20 cellular contexts compared by ENCODE assay signal in genomic region chr2:136080114-136080513, GRCh38. TPM values are rescaled to one million over a fixed set of nuclear protein-coding genes. Genes with fewer than 3 reads are reported as not detected.
DNase-seq lines count a peak whose midpoint lies in the region; ATAC-seq, FAIRE-seq and TF ChIP-seq lines count a peak whose summit lies in the region.
"Had no signal": no experiment of that assay in that cellular context is flagged by ENCODE, and none has a peak within 500 bp of the region (broad histone marks: within the 10 kb centered on the region; RNA-seq: fewer than 3 reads in every experiment).

No MANE protein-coding gene starts in this region.

- H3K9me3 ChIP-seq in PC-3 (ENCODE audit: low read length) = no peaks in the 10 kb centered on the region
- H3K9me3 ChIP-seq: BLaER1, Caco-2 had no signal

- H3K9ac ChIP-seq in PC-3 (ENCODE audit: low read length) = no peak overlapping the region
- H3K9ac ChIP-seq: BLaER1 had no signal

- H3K4me1 ChIP-seq in PC-3 (ENCODE audit: insufficient read depth, low read length) = peaks cover 2% of the 10 kb centered on the region
- H3K4me1 ChIP-seq: BLaER1, Caco-2 had no signal

- no peaks in the 10 kb centered on the region for H4K20me1 ChIP-seq in PC-3 (ENCODE audit: low read length)
- H4K20me1 ChIP-seq: BLaER1 had no signal

- no peaks in the 10 kb centered on the region for H3K36me3 ChIP-seq in PC-3 (ENCODE audit: low read depth, low read length)
- H3K36me3 ChIP-seq: BLaER1 had no signal

- POLR2A ChIA-PET in PC-3 (lab: Charles Lee; ENCODE audit: unreplicated experiment) = no interaction called here

- no peak overlapping the region for H3K27ac ChIP-seq in PC-3 (ENCODE audit: low read length)
- H3K27ac ChIP-seq: 22Rv1, BLaER1, C4-2B had no signal

- CTCF ChIA-PET in PC-3 (lab: Charles Lee) = no interaction called here

- DNase-seq in NK-92 treated with Interleukin-12 subunit alpha and Interleukin-12 subunit beta, amount 100 ng/mL, for 24 hours (lab: John Stamatoyannopoulos, UW) = peak; percentile 4
- DNase-seq in NK-92 (lab: John Stamatoyannopoulos, UW; ENCODE audit: unreplicated experiment) = no peak
- DNase-seq in PC-3 = peak; percentile 48
- peak; percentile 11 for DNase-seq in epithelial cell of esophagus (ENCODE audit: low read depth)
- no peak for DNase-seq in GM12891 (ENCODE audit: insufficient read length, low spot score)
- DNase-seq in hepatic stellate cell (ENCODE audit: low spot score) = no peak
- DNase-seq: Caco-2; CD8-positive, alpha-beta T cell; DMS153; DND-41; H9 had no signal

- H2AFZ ChIP-seq in PC-3 (ENCODE audit: low read length) = no peak overlapping the region
- H2AFZ ChIP-seq: GM23338 had no signal

- H3F3A ChIP-seq in PC-3 (ENCODE audit: low read length, unreplicated experiment) = no peaks in the 10 kb centered on the region

- H3K4me3 ChIP-seq in PC-3 (ENCODE audit: low read length) (no peak overlapping the region), epithelial cell of esophagus (ENCODE audit: low read length) (no peak overlapping the region)
- H3K4me3 ChIP-seq: BLaER1, GM23338 had no signal

- H3K4me2 ChIP-seq in PC-3 (ENCODE audit: low read length) = no peak overlapping the region
- H3K4me2 ChIP-seq: BLaER1, GM23338 had no signal

- BruUV-seq in PC-3 (replicated peaks; lab: Mats Ljungman, UMichigan) = no TSS peak

- H3K27me3 ChIP-seq in PC-3 (ENCODE audit: low read length) = no peaks in the 10 kb centered on the region
- H3K27me3 ChIP-seq: BLaER1 had no signal

- H3K79me2 ChIP-seq in PC-3 (ENCODE audit: low read length) = no peaks in the 10 kb centered on the region

- ATAC-seq in PC-3 = no peak
- ATAC-seq: CD8-positive, alpha-beta T cell; GM23338; HCT116 had no signal

- no peak for TF ChIP-seq POLR2A in GM12891 (IDR thresholded peaks at IDR 0.05; ENCODE audit: low read depth, low read length)

- no peaks in the 10 kb centered on the region for H3K9me2 ChIP-seq in PC-3 (replicated peaks; ENCODE audit: low read length)

- intact Hi-C loops in PC-3 (cut with micrococcal nuclease) = no loop called here

- TF ChIP-seq CTCF in PC-3 (conservative IDR thresholded peaks at IDR 0.05; ENCODE audit: low read depth, low read length) (no peak), epithelial cell of esophagus (IDR thresholded peaks at IDR 0.05; ENCODE audit: insufficient read depth, low read depth, low read length, missing control alignments) (no peak)

- FAIRE-seq in GM12891 (lab: Jason Lieb, UNC) = no peak
- FAIRE-seq: A204.1, G401.6, GM19239 had no signal

TF ChIP-seq in GM12891, 5 proteins besides CTCF, POLR2A, EP300 and RAD21:
- no peak for TF ChIP-seq POLR2AphosphoS5 (IDR thresholded peaks at IDR 0.05; ENCODE audit: low read depth, low read length)
- no peak for TF ChIP-seq SPI1 (IDR thresholded peaks at IDR 0.05; ENCODE audit: low read depth, low read length)
- no peak for TF ChIP-seq POU2F2 (IDR thresholded peaks at IDR 0.05; ENCODE audit: low read depth, low read length)
- TF ChIP-seq TAF1 (IDR thresholded peaks at IDR 0.05; ENCODE audit: low read depth, low read length) = no peak
- TF ChIP-seq PAX5 (IDR thresholded peaks at IDR 0.05; ENCODE audit: insufficient read depth, low read length, severe bottlenecking) = no peak
TF ChIP-seq in GM12891: peak in this region for 0.

RNA-seq across cellular contexts. Expression of gene CXCR4, which starts 37.8 kb away (rescaled TPM):
- 2.1 TPM in 1 of 2 replicates, not detected in the other for total RNA-seq in PC-3 (2014; rRNA removed)
- 20.2 TPM for polyA plus RNA-seq in GM12891 (2012; ENCODE audit: low read depth, missing spikeins)
- polyA plus RNA-seq: AG04450 had no signal

Comparison
In these comparisons a context has a peak if more than half of its experiments do, and no peak if none do; other contexts are left out.
1. DNase-seq: peak in NK-92 treated with Interleukin-12 subunit alpha and Interleukin-12 subunit beta, amount 100 ng/mL, for 24 hours (single experiment), PC-3 (single experiment) and epithelial cell of esophagus (single experiment); none in NK-92 (single experiment), GM12891 (single experiment) and hepatic stellate cell (single experiment).